ENCODE assay signal across 1 cellular context in genomic region chr2:232322560-232323327, GRCh38.
TF ChIP-seq lines count a peak whose summit lies in the region.

No MANE protein-coding gene starts in this region.

TF ChIP-seq in WTC11, 78 proteins besides CTCF, POLR2A, EP300 and RAD21 (continued from another document):
- TF ChIP-seq ZNF281 (CRISPR knock-in tag; IDR thresholded peaks at IDR 0.05) (no peak), USF1 (CRISPR knock-in tag; IDR thresholded peaks at IDR 0.05) (no peak)
